Comparison of ENCODE assay signal across 23 cellular contexts in genomic region chr6:45933855-45934254, GRCh38.
DNase-seq lines count a peak whose midpoint lies in the region; ATAC-seq and TF ChIP-seq lines count a peak whose summit lies in the region.
"Had no signal": no experiment of that assay in that cellular context is flagged by ENCODE, and none has a peak within 500 bp of the region (broad histone marks: within the 10 kb centered on the region; RNA-seq: fewer than 3 reads in every experiment).

No MANE protein-coding gene starts in this region.

- no peak for TF ChIP-seq CTCF in chondrocyte (IDR thresholded peaks at IDR 0.05)
- TF ChIP-seq CTCF in neural crest cell (conservative IDR thresholded peaks at IDR 0.05): no peak

- H3K4me1 Mint-ChIP-seq in chondrocyte (ENCODE audit: low read depth): peaks cover 10% of the 10 kb centered on the region
- H3K4me1 Mint-ChIP-seq in neural crest cell: peaks cover 20% of the 10 kb centered on the region
- peaks cover 4 to 10% of the 10 kb centered on the region in 2 donors for H3K4me1 Mint-ChIP-seq in natural killer cell treated with Interleukin-12 subunit alpha and Interleukin-12 subunit beta and Interleukin-15 and Interleukin-18, amount 100 ng/mL, for 72 hours (ENCODE audit: low read depth in 2 of 2)
- H3K4me1 Mint-ChIP-seq: activated B cell treated with CpG ODN at 0.5 μM for 24 hours had no signal

- peak overlapping the region; percentile 32 for H3K27ac Mint-ChIP-seq in chondrocyte (ENCODE audit: unreplicated experiment)
- H3K27ac Mint-ChIP-seq in neural crest cell (ENCODE audit: unreplicated experiment): peak overlapping the region; percentile 30
- H3K27ac Mint-ChIP-seq in natural killer cell treated with Interleukin-12 subunit alpha and Interleukin-12 subunit beta and Interleukin-15 and Interleukin-18, amount 100 ng/mL, for 72 hours: no peak overlapping the region
- H3K27ac Mint-ChIP-seq: activated B cell treated with CpG ODN at 0.5 μM for 24 hours; activated naive CD8-positive, alpha-beta T cell treated with anti-CD3 and anti-CD28 coated beads, Interleukin-2, amount 10 ng/mL, durations not matched to agents 7 days and 5 days; dendritic cell treated with granulocyte-macrophage colony-stimulating factor and Interleukin-4, amounts not matched to agents 40 ng/mL and 50 ng/mL, for 4 days had no signal

- H3K4me3 Mint-ChIP-seq in chondrocyte (ENCODE audit: unreplicated experiment) (no peak overlapping the region), neural crest cell (no peak overlapping the region)
- H3K4me3 Mint-ChIP-seq in natural killer cell treated with Interleukin-12 subunit alpha and Interleukin-12 subunit beta and Interleukin-15 and Interleukin-18, amount 100 ng/mL, for 72 hours: no peak overlapping the region
- H3K4me3 Mint-ChIP-seq: activated B cell treated with CpG ODN at 0.5 μM for 24 hours; activated naive CD8-positive, alpha-beta T cell treated with anti-CD3 and anti-CD28 coated beads, Interleukin-2, amount 10 ng/mL, durations not matched to agents 7 days and 5 days; CD8-positive, alpha-beta memory T cell; dendritic cell treated with granulocyte-macrophage colony-stimulating factor and Interleukin-4, amounts not matched to agents 40 ng/mL and 50 ng/mL, for 4 days had no signal

- DNase-seq in ELF-1 (ENCODE audit: low read depth, low spot score) (peak; percentile 81), RPMI7951 (ENCODE audit: low read depth) (peak; percentile 50), chondrocyte (ENCODE audit: low spot score) (no peak), neural crest cell (ENCODE audit: low read depth, low spot score) (no peak), Ammon's horn (ENCODE audit: low spot score) (no peak)
- DNase-seq in natural killer cell treated with Interleukin-12 subunit alpha and Interleukin-12 subunit beta and Interleukin-15 and Interleukin-18, amount 100 ng/mL, for 72 hours (ENCODE audit: low spot score): no peak
- DNase-seq: activated B cell treated with CpG ODN at 0.5 μM for 24 hours; activated CD4-positive, alpha-beta T cell treated with anti-CD3 and anti-CD28 coated beads, Interleukin-2, amount 50 U/mL, for 4 hours; activated CD8-positive, alpha-beta memory T cell treated with anti-CD3 and anti-CD28 coated beads, Interleukin-2, amount 50 U/mL, for 4 hours; activated naive CD8-positive, alpha-beta T cell treated with anti-CD3 and anti-CD28 coated beads, Interleukin-2, amount 10 ng/mL, durations not matched to agents 7 days and 5 days; AML-193; CD8-positive, alpha-beta memory T cell; DMS153; GF-D8; HCEC 1CT; NCI-H1105 treated with DMSO at 0.1 percent for 48 hours; NCI-H2081; NCI-H226; nucleus accumbens; upper lobe of right lung had no signal

- peaks cover 28% of the 10 kb centered on the region for H3K27me3 Mint-ChIP-seq in chondrocyte (ENCODE audit: low read depth)
- peaks cover 11% of the 10 kb centered on the region for H3K27me3 Mint-ChIP-seq in neural crest cell (ENCODE audit: low read depth)
- H3K27me3 Mint-ChIP-seq in natural killer cell treated with Interleukin-12 subunit alpha and Interleukin-12 subunit beta and Interleukin-15 and Interleukin-18, amount 100 ng/mL, for 72 hours: no peaks in the 10 kb centered on the region
- H3K27me3 Mint-ChIP-seq: activated B cell treated with CpG ODN at 0.5 μM for 24 hours; activated naive CD8-positive, alpha-beta T cell treated with anti-CD3 and anti-CD28 coated beads, Interleukin-2, amount 10 ng/mL, durations not matched to agents 7 days and 5 days; CD8-positive, alpha-beta memory T cell had no signal

- H3K36me3 Mint-ChIP-seq in chondrocyte (ENCODE audit: low read depth) (peaks cover 1% of the 10 kb centered on the region), neural crest cell (ENCODE audit: low read depth) (no peaks in the 10 kb centered on the region)
- H3K36me3 Mint-ChIP-seq in natural killer cell treated with Interleukin-12 subunit alpha and Interleukin-12 subunit beta and Interleukin-15 and Interleukin-18, amount 100 ng/mL, for 72 hours: no peaks in the 10 kb centered on the region
- H3K36me3 Mint-ChIP-seq: activated naive CD8-positive, alpha-beta T cell treated with anti-CD3 and anti-CD28 coated beads, Interleukin-2, amount 10 ng/mL, durations not matched to agents 7 days and 5 days had no signal

- H3K9me3 Mint-ChIP-seq in chondrocyte (ENCODE audit: low read depth) (no peaks in the 10 kb centered on the region), neural crest cell (no peaks in the 10 kb centered on the region)
- H3K9me3 Mint-ChIP-seq in natural killer cell treated with Interleukin-12 subunit alpha and Interleukin-12 subunit beta and Interleukin-15 and Interleukin-18, amount 100 ng/mL, for 72 hours: no peaks in the 10 kb centered on the region
- H3K9me3 Mint-ChIP-seq: activated B cell treated with CpG ODN at 0.5 μM for 24 hours; activated naive CD8-positive, alpha-beta T cell treated with anti-CD3 and anti-CD28 coated beads, Interleukin-2, amount 10 ng/mL, durations not matched to agents 7 days and 5 days; CD8-positive, alpha-beta memory T cell; dendritic cell treated with granulocyte-macrophage colony-stimulating factor and Interleukin-4, amounts not matched to agents 40 ng/mL and 50 ng/mL, for 4 days had no signal

- ATAC-seq in natural killer cell treated with Interleukin-12 subunit alpha and Interleukin-12 subunit beta and Interleukin-15 and Interleukin-18, amount 100 ng/mL, for 72 hours: no peak
- no peak for ATAC-seq in HG02610 (IDR thresholded peaks at IDR 0.05; ENCODE audit: unreplicated experiment)
- ATAC-seq in GM19324 (IDR thresholded peaks at IDR 0.05; ENCODE audit: low FRiP score, unreplicated experiment): no peak
- ATAC-seq: upper lobe of right lung had no signal

Comparison
In these comparisons a context has a peak if more than half of its experiments do, and no peak if none do; other contexts are left out.
1. DNase-seq: peak in ELF-1 (single experiment) and RPMI7951 (single experiment); none in chondrocyte (single experiment), neural crest cell (single experiment), natural killer cell treated with Interleukin-12 subunit alpha and Interleukin-12 subunit beta and Interleukin-15 and Interleukin-18, amount 100 ng/mL, for 72 hours (single experiment) and Ammon's horn (single experiment).
2. H3K27ac Mint-ChIP-seq: peak in chondrocyte (single experiment) and neural crest cell (single experiment); none in natural killer cell treated with Interleukin-12 subunit alpha and Interleukin-12 subunit beta and Interleukin-15 and Interleukin-18, amount 100 ng/mL, for 72 hours (0 of 2).